3 cellular contexts compared by ENCODE assay signal in the genomic region with DNA sequence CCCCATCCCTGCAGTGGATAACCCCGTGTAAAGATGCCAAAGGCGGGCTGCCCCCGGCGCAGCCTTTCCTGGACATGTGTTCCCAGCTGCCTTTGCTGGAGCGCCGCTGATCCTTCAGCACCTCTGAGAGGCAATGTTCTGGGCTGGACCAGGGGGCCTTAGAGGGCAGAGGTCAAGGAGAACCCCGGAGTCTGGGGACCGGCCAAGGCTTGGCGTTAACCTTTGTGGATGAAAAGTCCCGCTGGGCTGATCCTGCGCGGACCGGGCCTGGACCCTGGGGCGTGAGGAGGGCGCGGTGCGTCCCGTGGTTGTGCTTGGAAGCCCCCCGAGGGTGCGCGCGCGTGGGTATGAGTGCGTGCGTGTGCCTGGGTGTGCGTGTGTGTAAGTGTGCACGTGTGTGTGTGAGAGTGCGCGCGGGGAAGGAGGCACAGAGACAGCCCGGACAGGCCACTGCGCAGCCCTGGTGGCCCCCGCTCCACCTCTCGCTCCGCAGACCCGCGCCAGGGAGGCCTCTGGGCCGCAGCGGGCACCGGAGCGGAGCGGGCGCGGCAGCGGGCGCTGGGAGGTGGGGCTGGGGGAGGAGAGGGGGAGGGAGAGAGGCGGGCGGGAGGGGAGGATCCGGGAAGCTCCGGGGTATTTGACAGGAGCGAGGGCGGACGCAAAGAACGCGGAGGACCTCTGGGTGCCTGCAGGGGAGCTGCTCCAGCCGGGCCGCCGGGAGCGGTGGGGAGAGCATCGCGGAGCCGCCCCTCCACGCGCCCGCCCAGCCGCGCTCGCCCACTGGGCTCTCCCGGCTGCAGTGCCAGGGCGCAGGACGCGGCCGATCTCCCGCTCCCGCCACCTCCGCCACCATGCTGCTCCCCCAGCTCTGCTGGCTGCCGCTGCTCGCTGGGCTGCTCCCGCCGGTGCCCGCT.
TF ChIP-seq lines count a peak whose summit lies in the region.

A gene with protein sequence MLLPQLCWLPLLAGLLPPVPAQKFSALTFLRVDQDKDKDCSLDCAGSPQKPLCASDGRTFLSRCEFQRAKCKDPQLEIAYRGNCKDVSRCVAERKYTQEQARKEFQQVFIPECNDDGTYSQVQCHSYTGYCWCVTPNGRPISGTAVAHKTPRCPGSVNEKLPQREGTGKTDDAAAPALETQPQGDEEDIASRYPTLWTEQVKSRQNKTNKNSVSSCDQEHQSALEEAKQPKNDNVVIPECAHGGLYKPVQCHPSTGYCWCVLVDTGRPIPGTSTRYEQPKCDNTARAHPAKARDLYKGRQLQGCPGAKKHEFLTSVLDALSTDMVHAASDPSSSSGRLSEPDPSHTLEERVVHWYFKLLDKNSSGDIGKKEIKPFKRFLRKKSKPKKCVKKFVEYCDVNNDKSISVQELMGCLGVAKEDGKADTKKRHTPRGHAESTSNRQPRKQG (plus strand): TSS at position 665 of the 914 bp plus-strand sequence. CDS start 187 bp downstream, at position 852.

TF ChIP-seq in SK-N-SH, 30 proteins besides CTCF, POLR2A, EP300 and RAD21:
- no peak for TF ChIP-seq JUND (IDR thresholded peaks at IDR 0.05)
- TF ChIP-seq, protein P1, sequence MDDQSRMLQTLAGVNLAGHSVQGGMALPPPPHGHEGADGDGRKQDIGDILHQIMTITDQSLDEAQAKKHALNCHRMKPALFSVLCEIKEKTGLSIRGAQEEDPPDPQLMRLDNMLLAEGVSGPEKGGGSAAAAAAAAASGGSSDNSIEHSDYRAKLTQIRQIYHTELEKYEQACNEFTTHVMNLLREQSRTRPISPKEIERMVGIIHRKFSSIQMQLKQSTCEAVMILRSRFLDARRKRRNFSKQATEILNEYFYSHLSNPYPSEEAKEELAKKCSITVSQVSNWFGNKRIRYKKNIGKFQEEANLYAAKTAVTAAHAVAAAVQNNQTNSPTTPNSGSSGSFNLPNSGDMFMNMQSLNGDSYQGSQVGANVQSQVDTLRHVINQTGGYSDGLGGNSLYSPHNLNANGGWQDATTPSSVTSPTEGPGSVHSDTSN (IDR thresholded peaks at IDR 0.05), result no peak
- no peak for TF ChIP-seq NFIC (IDR thresholded peaks at IDR 0.05; ENCODE audit: borderline replicate concordance)
- no peak for TF ChIP-seq RCOR1 (IDR thresholded peaks at IDR 0.05; ENCODE audit: low read length)
- TF ChIP-seq POLR2AphosphoS5 (IDR thresholded peaks at IDR 0.05; ENCODE audit: low read depth, low read length), result no peak
- TF ChIP-seq FOXJ3 (CRISPR knock-in tag; IDR thresholded peaks at IDR 0.05), result no peak
- no peak for TF ChIP-seq YY1 (IDR thresholded peaks at IDR 0.05; ENCODE audit: low read depth)
- TF ChIP-seq GATA2 (CRISPR knock-in tag; IDR thresholded peaks at IDR 0.05), result no peak
- TF ChIP-seq SIN3A (IDR thresholded peaks at IDR 0.05; ENCODE audit: borderline replicate concordance, low read depth, low read length), result no peak
- TF ChIP-seq MEF2A (IDR thresholded peaks at IDR 0.05; ENCODE audit: borderline replicate concordance, low read depth), result no peak
- TF ChIP-seq, protein P2, sequence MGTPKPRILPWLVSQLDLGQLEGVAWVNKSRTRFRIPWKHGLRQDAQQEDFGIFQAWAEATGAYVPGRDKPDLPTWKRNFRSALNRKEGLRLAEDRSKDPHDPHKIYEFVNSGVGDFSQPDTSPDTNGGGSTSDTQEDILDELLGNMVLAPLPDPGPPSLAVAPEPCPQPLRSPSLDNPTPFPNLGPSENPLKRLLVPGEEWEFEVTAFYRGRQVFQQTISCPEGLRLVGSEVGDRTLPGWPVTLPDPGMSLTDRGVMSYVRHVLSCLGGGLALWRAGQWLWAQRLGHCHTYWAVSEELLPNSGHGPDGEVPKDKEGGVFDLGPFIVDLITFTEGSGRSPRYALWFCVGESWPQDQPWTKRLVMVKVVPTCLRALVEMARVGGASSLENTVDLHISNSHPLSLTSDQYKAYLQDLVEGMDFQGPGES (IDR thresholded peaks at IDR 0.05; ENCODE audit: low read depth, low read length), result no peak
- no peak for TF ChIP-seq MXI1 (IDR thresholded peaks at IDR 0.05; ENCODE audit: low read depth, low read length)
- no peak for TF ChIP-seq TEAD4 (IDR thresholded peaks at IDR 0.05; ENCODE audit: borderline replicate concordance, insufficient read depth)
- no peak for TF ChIP-seq NRF1 (IDR thresholded peaks at IDR 0.05; ENCODE audit: low read depth, low read length)

TF ChIP-seq in SK-N-SH treated with all-trans-retinoic acid at 6 μM for 48 hours, 23 proteins besides CTCF, POLR2A, EP300 and RAD21 (continued from another document and continues in another):
- no peak for TF ChIP-seq TOX (CRISPR knock-in tag; IDR thresholded peaks at IDR 0.05; ENCODE audit: borderline replicate concordance)
- TF ChIP-seq ARNTL (CRISPR knock-in tag; IDR thresholded peaks at IDR 0.05; ENCODE audit: borderline replicate concordance, low read depth), result no peak
- no peak for TF ChIP-seq CSDC2 (CRISPR knock-in tag; IDR thresholded peaks at IDR 0.05)
- no peak for TF ChIP-seq ZNF8 (CRISPR knock-in tag; IDR thresholded peaks at IDR 0.05)
- TF ChIP-seq ISL1 (CRISPR knock-in tag; IDR thresholded peaks at IDR 0.05), result no peak
- no peak for TF ChIP-seq ZNF70 (CRISPR knock-in tag; IDR thresholded peaks at IDR 0.05)
- TF ChIP-seq, protein P3, sequence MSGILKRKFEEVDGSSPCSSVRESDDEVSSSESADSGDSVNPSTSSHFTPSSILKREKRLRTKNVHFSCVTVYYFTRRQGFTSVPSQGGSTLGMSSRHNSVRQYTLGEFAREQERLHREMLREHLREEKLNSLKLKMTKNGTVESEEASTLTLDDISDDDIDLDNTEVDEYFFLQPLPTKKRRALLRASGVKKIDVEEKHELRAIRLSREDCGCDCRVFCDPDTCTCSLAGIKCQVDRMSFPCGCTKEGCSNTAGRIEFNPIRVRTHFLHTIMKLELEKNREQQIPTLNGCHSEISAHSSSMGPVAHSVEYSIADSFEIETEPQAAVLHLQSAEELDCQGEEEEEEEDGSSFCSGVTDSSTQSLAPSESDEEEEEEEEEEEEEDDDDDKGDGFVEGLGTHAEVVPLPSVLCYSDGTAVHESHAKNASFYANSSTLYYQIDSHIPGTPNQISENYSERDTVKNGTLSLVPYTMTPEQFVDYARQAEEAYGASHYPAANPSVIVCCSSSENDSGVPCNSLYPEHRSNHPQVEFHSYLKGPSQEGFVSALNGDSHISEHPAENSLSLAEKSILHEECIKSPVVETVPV (CRISPR knock-in tag; IDR thresholded peaks at IDR 0.05), result no peak
- TF ChIP-seq, protein P4, sequence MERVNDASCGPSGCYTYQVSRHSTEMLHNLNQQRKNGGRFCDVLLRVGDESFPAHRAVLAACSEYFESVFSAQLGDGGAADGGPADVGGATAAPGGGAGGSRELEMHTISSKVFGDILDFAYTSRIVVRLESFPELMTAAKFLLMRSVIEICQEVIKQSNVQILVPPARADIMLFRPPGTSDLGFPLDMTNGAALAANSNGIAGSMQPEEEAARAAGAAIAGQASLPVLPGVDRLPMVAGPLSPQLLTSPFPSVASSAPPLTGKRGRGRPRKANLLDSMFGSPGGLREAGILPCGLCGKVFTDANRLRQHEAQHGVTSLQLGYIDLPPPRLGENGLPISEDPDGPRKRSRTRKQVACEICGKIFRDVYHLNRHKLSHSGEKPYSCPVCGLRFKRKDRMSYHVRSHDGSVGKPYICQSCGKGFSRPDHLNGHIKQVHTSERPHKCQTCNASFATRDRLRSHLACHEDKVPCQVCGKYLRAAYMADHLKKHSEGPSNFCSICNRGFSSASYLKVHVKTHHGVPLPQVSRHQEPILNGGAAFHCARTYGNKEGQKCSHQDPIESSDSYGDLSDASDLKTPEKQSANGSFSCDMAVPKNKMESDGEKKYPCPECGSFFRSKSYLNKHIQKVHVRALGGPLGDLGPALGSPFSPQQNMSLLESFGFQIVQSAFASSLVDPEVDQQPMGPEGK (CRISPR knock-in tag; IDR thresholded peaks at IDR 0.05; ENCODE audit: borderline replicate concordance), result no peak
- TF ChIP-seq, protein P5, sequence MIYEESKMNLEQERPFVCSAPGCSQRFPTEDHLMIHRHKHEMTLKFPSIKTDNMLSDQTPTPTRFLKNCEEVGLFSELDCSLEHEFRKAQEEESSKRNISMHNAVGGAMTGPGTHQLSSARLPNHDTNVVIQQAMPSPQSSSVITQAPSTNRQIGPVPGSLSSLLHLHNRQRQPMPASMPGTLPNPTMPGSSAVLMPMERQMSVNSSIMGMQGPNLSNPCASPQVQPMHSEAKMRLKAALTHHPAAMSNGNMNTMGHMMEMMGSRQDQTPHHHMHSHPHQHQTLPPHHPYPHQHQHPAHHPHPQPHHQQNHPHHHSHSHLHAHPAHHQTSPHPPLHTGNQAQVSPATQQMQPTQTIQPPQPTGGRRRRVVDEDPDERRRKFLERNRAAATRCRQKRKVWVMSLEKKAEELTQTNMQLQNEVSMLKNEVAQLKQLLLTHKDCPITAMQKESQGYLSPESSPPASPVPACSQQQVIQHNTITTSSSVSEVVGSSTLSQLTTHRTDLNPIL (CRISPR knock-in tag; IDR thresholded peaks at IDR 0.05; ENCODE audit: low read depth), result no peak

TF ChIP-seq in neural cell, 6 proteins besides CTCF, POLR2A, EP300 and RAD21:
- no peak for TF ChIP-seq MXI1 (conservative IDR thresholded peaks at IDR 0.05; ENCODE audit: poor library complexity, severe bottlenecking)
- TF ChIP-seq POLR2AphosphoS5 (IDR thresholded peaks at IDR 0.05), result no peak
- TF ChIP-seq SMC3 (conservative IDR thresholded peaks at IDR 0.05; ENCODE audit: poor library complexity), result no peak
- no peak for TF ChIP-seq EZH2 (IDR thresholded peaks at IDR 0.05; ENCODE audit: borderline replicate concordance, insufficient read depth, low read length, poor library complexity, severe bottlenecking)
- TF ChIP-seq TAF1 (IDR thresholded peaks at IDR 0.05; ENCODE audit: low read depth), result no peak
- TF ChIP-seq, protein P6, sequence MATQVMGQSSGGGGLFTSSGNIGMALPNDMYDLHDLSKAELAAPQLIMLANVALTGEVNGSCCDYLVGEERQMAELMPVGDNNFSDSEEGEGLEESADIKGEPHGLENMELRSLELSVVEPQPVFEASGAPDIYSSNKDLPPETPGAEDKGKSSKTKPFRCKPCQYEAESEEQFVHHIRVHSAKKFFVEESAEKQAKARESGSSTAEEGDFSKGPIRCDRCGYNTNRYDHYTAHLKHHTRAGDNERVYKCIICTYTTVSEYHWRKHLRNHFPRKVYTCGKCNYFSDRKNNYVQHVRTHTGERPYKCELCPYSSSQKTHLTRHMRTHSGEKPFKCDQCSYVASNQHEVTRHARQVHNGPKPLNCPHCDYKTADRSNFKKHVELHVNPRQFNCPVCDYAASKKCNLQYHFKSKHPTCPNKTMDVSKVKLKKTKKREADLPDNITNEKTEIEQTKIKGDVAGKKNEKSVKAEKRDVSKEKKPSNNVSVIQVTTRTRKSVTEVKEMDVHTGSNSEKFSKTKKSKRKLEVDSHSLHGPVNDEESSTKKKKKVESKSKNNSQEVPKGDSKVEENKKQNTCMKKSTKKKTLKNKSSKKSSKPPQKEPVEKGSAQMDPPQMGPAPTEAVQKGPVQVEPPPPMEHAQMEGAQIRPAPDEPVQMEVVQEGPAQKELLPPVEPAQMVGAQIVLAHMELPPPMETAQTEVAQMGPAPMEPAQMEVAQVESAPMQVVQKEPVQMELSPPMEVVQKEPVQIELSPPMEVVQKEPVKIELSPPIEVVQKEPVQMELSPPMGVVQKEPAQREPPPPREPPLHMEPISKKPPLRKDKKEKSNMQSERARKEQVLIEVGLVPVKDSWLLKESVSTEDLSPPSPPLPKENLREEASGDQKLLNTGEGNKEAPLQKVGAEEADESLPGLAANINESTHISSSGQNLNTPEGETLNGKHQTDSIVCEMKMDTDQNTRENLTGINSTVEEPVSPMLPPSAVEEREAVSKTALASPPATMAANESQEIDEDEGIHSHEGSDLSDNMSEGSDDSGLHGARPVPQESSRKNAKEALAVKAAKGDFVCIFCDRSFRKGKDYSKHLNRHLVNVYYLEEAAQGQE (IDR thresholded peaks at IDR 0.05; ENCODE audit: borderline replicate concordance), result no peak
